19 cellular contexts compared by ENCODE assay signal in genomic region chr4:184756399-184756798, GRCh38. TPM values are rescaled to one million over a fixed set of nuclear protein-coding genes. Genes with fewer than 3 reads are reported as not detected.
A peak's percentile ranks its signal among the peaks of the same experiment; 100 is the strongest.
DNase-seq lines count a peak whose midpoint lies in the region; ATAC-seq and TF ChIP-seq lines count a peak whose summit lies in the region.
"Had no signal": no experiment of that assay in that cellular context is flagged by ENCODE, and none has a peak within 500 bp of the region (broad histone marks: within the 10 kb centered on the region; RNA-seq: fewer than 3 reads in every experiment).

No MANE protein-coding gene starts in this region.

- H3K4me3 ChIP-seq in astrocyte of the spinal cord (ENCODE audit: low read depth, low read length) (no peak overlapping the region), skeletal muscle cell (ENCODE audit: low read depth, low read length) (no peak overlapping the region)

- no peak overlapping the region for H2BK15ac ChIP-seq in H9 (ENCODE audit: low read depth, low read length)

- H3K27ac Mint-ChIP-seq in H9 = no peak overlapping the region
- H3K27ac Mint-ChIP-seq: activated CD4-positive, alpha-beta T cell treated with anti-CD3 and anti-CD28 coated beads, Interleukin-2, amount 10 ng/mL, durations not matched to agents 7 days and 5 days; endodermal cell; T-helper 17 cell; type B pancreatic cell had no signal

- no peaks in the 10 kb centered on the region for H3K79me1 ChIP-seq in H9 (ENCODE audit: insufficient read depth, low read depth, low read length, poor library complexity, severe bottlenecking)

- H2BK20ac ChIP-seq in H9 (ENCODE audit: low read depth, low read length, poor library complexity, severe bottlenecking) = no peak overlapping the region

- no peak overlapping the region for H3K14ac ChIP-seq in H9 (ENCODE audit: insufficient read depth, low read length)

- peaks cover 0 to 3% of the 10 kb centered on the region in 2 experiments; a peak in 2 of 4 replicates for H3K4me1 Mint-ChIP-seq in H9

- no peak overlapping the region for H3K18ac ChIP-seq in H9 (ENCODE audit: insufficient read length, low read depth, low read length)

- peak; percentile 10 for DNase-seq in HCEC 1CT
- DNase-seq in astrocyte of the spinal cord (ENCODE audit: low read depth, low spot score) = peak; percentile 22
- no peak for DNase-seq in left cardiac atrium
- DNase-seq in skeletal muscle cell (ENCODE audit: low read depth) = peak; percentile 86
- DNase-seq in H9 = no peak
- DNase-seq in activated CD4-positive, CD25-positive, alpha-beta regulatory T cell (lab: John Stamatoyannopoulos, UW) = no peak
- DNase-seq in NCI-H1105 treated with DMSO at 0.1 percent for 48 hours (lab: John Stamatoyannopoulos, UW) = no peak
- DNase-seq in cerebellar nuclear complex (lab: John Stamatoyannopoulos, UW) = no peak
- DNase-seq: activated CD4-positive, alpha-beta T cell treated with anti-CD3 and anti-CD28 coated beads, Interleukin-2, amount 10 ng/mL, durations not matched to agents 7 days and 5 days; activated T-cell treated with anti-CD3 and anti-CD28 coated beads, Interleukin-2, amount 50 U/mL, for 4 hours; anterior cingulate cortex; endodermal cell; NCI-H1105; NCI-H510A; occipital lobe; stimulated activated CD8-positive, alpha-beta memory T cell treated with anti-CD3 and anti-CD28 coated beads, Interleukin-4, amount 100 ng/mL, for 48 hours; T-helper 17 cell had no signal

- H3K23ac ChIP-seq in H9 (ENCODE audit: insufficient read length, low read depth, low read length) = no peak overlapping the region

- no peaks in the 10 kb centered on the region for H3K9me3 ChIP-seq in H9 (ENCODE audit: control insufficient read depth, low read depth, low read length)

- H3K9ac ChIP-seq in H9 (ENCODE audit: extremely low read depth, insufficient read length, low read length) = no peak overlapping the region

- H3K27me3 Mint-ChIP-seq in H9 (ENCODE audit: low read depth) = no peaks in the 10 kb centered on the region
- H3K27me3 Mint-ChIP-seq: activated CD4-positive, alpha-beta T cell treated with anti-CD3 and anti-CD28 coated beads, Interleukin-2, amount 10 ng/mL, durations not matched to agents 7 days and 5 days; type B pancreatic cell had no signal

- no peak overlapping the region for H3K4me2 ChIP-seq in H9 (ENCODE audit: insufficient read depth, insufficient read length, low read length)

- intact Hi-C loops in left cardiac atrium (cut with DNase I) = no loop called here

- H3K36me3 Mint-ChIP-seq in H9 (ENCODE audit: insufficient read depth in 1 of 3, low read depth in 3 of 3) = no peaks in the 10 kb centered on the region

- TF ChIP-seq CTCF in astrocyte of the spinal cord (IDR thresholded peaks at IDR 0.05; ENCODE audit: low read depth, low read length) = no peak
- no peak for TF ChIP-seq CTCF in H9 (conservative IDR thresholded peaks at IDR 0.05)

- no CpG with 5 or more reads among the region's 6 CpGs for WGBS in H9 (ENCODE audit: extremely low coverage, insufficient read length, low lambda C conversion rate)

- no peak overlapping the region for H4K8ac ChIP-seq in H9 (replicated peaks; ENCODE audit: insufficient read length, low read depth, low read length)

- no peak overlapping the region for H4K91ac ChIP-seq in H9 (ENCODE audit: insufficient read length, low read depth, low read length)

- H3K4me3 Mint-ChIP-seq in H9 = no peak overlapping the region
- H3K4me3 Mint-ChIP-seq: activated CD4-positive, alpha-beta T cell treated with anti-CD3 and anti-CD28 coated beads, Interleukin-2, amount 10 ng/mL, durations not matched to agents 7 days and 5 days; activated T-cell treated with anti-CD3 and anti-CD28 coated beads, Interleukin-2, amount 50 U/mL, for 4 hours; endodermal cell; T-helper 17 cell; type B pancreatic cell had no signal

- no peak overlapping the region for H2BK5ac ChIP-seq in H9 (ENCODE audit: insufficient read length, low read length)

- peak; percentile 79 to 83 for ATAC-seq in left cardiac atrium
- ATAC-seq: activated T-cell treated with anti-CD3 and anti-CD28 coated beads, Interleukin-2, amount 50 U/mL, for 4 hours; Panc1; T-helper 17 cell had no signal

- no peak overlapping the region for H3K4ac ChIP-seq in H9 (ENCODE audit: low read depth, low read length)

- H3K9me3 Mint-ChIP-seq in H9 = no peaks in the 10 kb centered on the region
- H3K9me3 Mint-ChIP-seq: activated CD4-positive, alpha-beta T cell treated with anti-CD3 and anti-CD28 coated beads, Interleukin-2, amount 10 ng/mL, durations not matched to agents 7 days and 5 days; activated T-cell treated with anti-CD3 and anti-CD28 coated beads, Interleukin-2, amount 50 U/mL, for 4 hours; endodermal cell; type B pancreatic cell had no signal

- H3K56ac ChIP-seq in H9 (ENCODE audit: insufficient read length, low read depth, low read length) = no peak overlapping the region

- H3K27me3 ChIP-seq in H9 (ENCODE audit: insufficient read depth, low read length) = no peaks in the 10 kb centered on the region

- no peak overlapping the region for H3T11ph ChIP-seq in H9 (ENCODE audit: low read length)

- no peak overlapping the region for H3K27ac ChIP-seq in H9 (ENCODE audit: insufficient read length, low read depth, low read length)

- no peaks in the 10 kb centered on the region for H3K79me2 ChIP-seq in H9 (ENCODE audit: insufficient read depth, low read length)

- no peak overlapping the region for H2BK120ac ChIP-seq in H9 (ENCODE audit: low read depth, low read length, poor library complexity, severe bottlenecking)

- no peak overlapping the region for H4K5ac ChIP-seq in H9 (ENCODE audit: insufficient read length, low read depth, low read length)

- no peak overlapping the region for H2BK12ac ChIP-seq in H9 (ENCODE audit: insufficient read length, low read depth, low read length)

- H3K23me2 ChIP-seq in H9 (ENCODE audit: insufficient read length, low read depth, low read length, poor library complexity, severe bottlenecking) = no peaks in the 10 kb centered on the region

- peaks cover 2% of the 10 kb centered on the region for H4K20me1 ChIP-seq in H9 (ENCODE audit: control insufficient read depth, insufficient read depth, insufficient read length)

- no peaks in the 10 kb centered on the region for H3K4me1 ChIP-seq in H9 (ENCODE audit: insufficient read depth, low read length)

- H2AFZ ChIP-seq in H9 (ENCODE audit: low read length) = no peak overlapping the region

- in situ Hi-C loops in astrocyte of the spinal cord (cut with HindIII; ENCODE audit: low sequenced_read_pairs) = no loop called here

- H2AK5ac ChIP-seq in H9 (ENCODE audit: insufficient read length, low read length) = no peak overlapping the region

RNA-seq across cellular contexts. Expression of gene CENPU, which starts 22.5 kb away (rescaled TPM):
- 1 to 10 TPM; 1.1 to 4.4 TPM for total RNA-seq in left cardiac atrium
- 112 and 124 TPM in 2 replicates for total RNA-seq in H9 (2021)

Comparison
In these comparisons a context has a peak if more than half of its experiments do, and no peak if none do; other contexts are left out.
1. DNase-seq: peak in HCEC 1CT (single experiment), astrocyte of the spinal cord (single experiment) and skeletal muscle cell (single experiment); none in left cardiac atrium (single experiment), H9 (single experiment), activated CD4-positive, CD25-positive, alpha-beta regulatory T cell (0 of 4), NCI-H1105 treated with DMSO at 0.1 percent for 48 hours (single experiment) and cerebellar nuclear complex (0 of 2).
2. RNA of gene CENPU, which starts 22.5 kb away (total RNA-seq): 112 to 124 TPM in H9; 1.1 to 4.4 TPM in left cardiac atrium; every median in the first group is over 10 times any median in the second.